Comparison of ENCODE assay signal across 8 cellular contexts in the genomic region with DNA sequence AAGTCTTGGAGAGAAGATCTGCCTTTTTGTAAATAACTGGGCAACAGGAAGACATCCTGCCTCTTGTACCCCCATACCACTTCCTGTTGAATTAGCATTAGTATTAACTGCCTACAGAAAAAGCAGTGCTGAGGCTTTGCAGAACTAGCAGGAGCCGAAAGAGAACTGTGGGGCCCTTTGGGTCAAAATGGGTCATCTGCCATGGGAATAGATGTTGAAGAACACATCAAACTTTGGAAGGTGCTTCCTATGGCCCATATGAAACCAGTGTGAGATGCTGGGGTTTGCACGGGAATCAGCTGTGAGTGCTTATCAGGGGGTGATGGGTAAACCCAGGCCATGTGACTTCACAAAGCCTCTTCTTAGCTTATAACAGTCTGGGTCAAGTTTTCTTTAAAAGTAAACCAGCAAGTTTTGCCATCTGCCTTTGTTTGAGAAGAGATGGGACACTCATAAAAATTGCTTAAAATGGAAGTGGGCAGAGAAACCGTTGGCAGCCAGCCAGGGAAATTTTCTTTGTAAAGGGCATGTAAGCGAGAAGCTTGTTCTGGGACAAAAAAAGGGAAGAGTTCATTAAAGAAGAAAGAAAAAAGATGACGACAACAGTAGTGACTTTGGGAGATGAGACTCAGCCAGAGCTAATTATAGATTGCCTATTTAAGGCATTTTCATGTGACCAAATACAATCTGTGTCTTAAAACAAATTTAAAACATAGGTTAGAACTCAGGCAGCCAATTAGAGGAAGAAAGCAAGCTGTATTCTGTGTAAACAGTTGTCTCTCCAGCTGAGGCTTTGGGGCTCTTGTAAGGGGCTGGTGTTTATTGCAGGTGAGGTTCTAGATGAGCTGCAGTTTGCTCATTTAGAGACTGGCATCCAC. TPM values are rescaled to one million over a fixed set of nuclear protein-coding genes. Genes with fewer than 3 reads are reported as not detected.
DNase-seq lines count a peak whose midpoint lies in the region; ATAC-seq, FAIRE-seq and TF ChIP-seq lines count a peak whose summit lies in the region.

No MANE protein-coding gene starts in this region.

- CTCF ChIA-PET in activated CD4-positive, alpha-beta memory T cell treated with anti-CD3 and anti-CD28 coated beads for 36 hours (lab: Charles Lee) = interaction anchor here (0.7 to 3.7 kb wide), 8 partner anchors 9 to 601 kb away, joined by 3 to 15 read pairs (median 5); no protein-coding TSS in a partner anchor
- CTCF ChIA-PET in H1 (lab: Charles Lee; ENCODE audit: partially characterized antibody) = interaction anchor here (0.8 to 3.1 kb wide), 13 partner anchors 10 to 177 kb away, joined by 3 to 12 read pairs (median 5); no protein-coding TSS in a partner anchor

- no peak overlapping the region for H2BK12ac ChIP-seq in H1 (ENCODE audit: low read depth, low read length)

- H4K20me1 ChIP-seq in H1 (replicated peaks in 1 of 2; ENCODE audit: control insufficient read depth in 1 of 2, insufficient read depth in 2 of 2, low read length in 2 of 2) = peaks cover 0 to 6% of the 10 kb centered on the region in 2 experiments

- H2AK5ac ChIP-seq in H1 (ENCODE audit: low read depth, low read length) = no peak overlapping the region

- H3K79me2 ChIP-seq in H1 (ENCODE audit: control insufficient read depth in 1 of 2, insufficient read depth in 2 of 2, low read length in 2 of 2) = peaks cover 0 to 46% of the 10 kb centered on the region in 2 experiments; a peak in 2 of 4 replicates

- POLR2A ChIA-PET in activated CD4-positive, alpha-beta memory T cell treated with anti-CD3 and anti-CD28 coated beads for 36 hours (lab: Charles Lee) = interaction anchor here (0.8 kb wide), 1 partner anchor 21 kb away, joined by 3 read pairs; no protein-coding TSS in a partner anchor
- POLR2A ChIA-PET in H1 (lab: Charles Lee; ENCODE audit: partially characterized antibody) = interaction anchor here (0.8 to 2.8 kb wide), 7 partner anchors 9 to 283 kb away, joined by 3 to 12 read pairs (median 3); no protein-coding TSS in a partner anchor

- H3K4ac ChIP-seq in H1 (replicated peaks; ENCODE audit: insufficient read length, low read depth, low read length) = no peak overlapping the region

- TF ChIP-seq POLR2A in H1 (IDR thresholded peaks at IDR 0.05; ENCODE audit: control extremely low read depth in 1 of 2, low read depth in 2 of 2, low read length in 2 of 2) = no peak

- H3K56ac ChIP-seq in H1 (replicated peaks; ENCODE audit: insufficient read length, low read depth, low read length) = no peak overlapping the region

- H3K23ac ChIP-seq in H1 (ENCODE audit: insufficient read length) = no peak overlapping the region

- H3K9ac ChIP-seq in H1 (replicated peaks in 1 of 4; ENCODE audit: extremely low read depth in 1 of 4, low read depth in 3 of 4, low read length in 3 of 4) = no peak overlapping the region

- H3K27me3 ChIP-seq in H1 (replicated peaks in 1 of 4; ENCODE audit: control insufficient read depth in 3 of 4, extremely low read depth in 1 of 4, insufficient read depth in 3 of 4, low read length in 3 of 4) = no peaks in the 10 kb centered on the region; a peak in 1 of 7 replicates

- H2AFZ ChIP-seq in H1 (ENCODE audit: low read length) = no peak overlapping the region

- peaks cover 4% of the 10 kb centered on the region for H3K79me1 ChIP-seq in H1 (ENCODE audit: low read depth, low read length)

- TF ChIP-seq RAD21 in H1 (IDR thresholded peaks at IDR 0.05 in 1 of 2, conservative IDR thresholded peaks at IDR 0.05 in 1 of 2; ENCODE audit: low read depth in 2 of 2, low read length in 2 of 2) = no peak

- no peak for ATAC-seq in HG03457 (IDR thresholded peaks at IDR 0.05; ENCODE audit: unreplicated experiment)

- no peaks in the 10 kb centered on the region for H3K9me3 ChIP-seq in H1 (ENCODE audit: insufficient read depth in 2 of 2, low read depth in 1 of 2, low read length in 1 of 2)

- no peak for TF ChIP-seq CTCF in GM10266 (IDR thresholded peaks at IDR 0.05; ENCODE audit: control insufficient read depth, insufficient read depth, low read depth, missing control alignments)
- no peak for TF ChIP-seq CTCF in H1 (IDR thresholded peaks at IDR 0.05; ENCODE audit: control extremely low read depth in 1 of 3, insufficient read depth in 1 of 3, low read depth in 1 of 3, low read length in 3 of 3)

- peak overlapping the region; percentile 1 to 4; a peak in 1 of 4 replicates for H3K4me2 ChIP-seq in H1 (ENCODE audit: insufficient read depth in 1 of 2, low read depth in 2 of 2, low read length in 2 of 2)

- peaks cover 11% of the 10 kb centered on the region for H3K36me3 Mint-ChIP-seq in activated CD4-positive, alpha-beta memory T cell treated with anti-CD3 and anti-CD28 coated beads for 36 hours

- H3K9me3 Mint-ChIP-seq in activated CD4-positive, alpha-beta memory T cell treated with anti-CD3 and anti-CD28 coated beads for 36 hours = no peaks in the 10 kb centered on the region

- no peaks in the 10 kb centered on the region for H3K36me3 ChIP-seq in H1 (ENCODE audit: control insufficient read depth in 2 of 4, insufficient read depth in 4 of 4, low read length in 3 of 4)

- no peak overlapping the region; the same call in 1 of the 2 replicates for H3K27ac ChIP-seq in H1 (ENCODE audit: low read depth, low read length)

- no peaks in the 10 kb centered on the region for H3K27me3 Mint-ChIP-seq in activated CD4-positive, alpha-beta memory T cell treated with anti-CD3 and anti-CD28 coated beads for 36 hours

- peak overlapping the region; percentile 70 for H3K4me3 Mint-ChIP-seq in activated CD4-positive, alpha-beta memory T cell treated with anti-CD3 and anti-CD28 coated beads for 36 hours

- no peak overlapping the region for H2BK20ac ChIP-seq in H1 (ENCODE audit: low read length)

- FAIRE-seq in H1 (lab: Jason Lieb, UNC) = no peak

- no peak overlapping the region for H3K4me3 ChIP-seq in H1 (ENCODE audit: extremely low read depth in 1 of 4, insufficient read depth in 2 of 4, low read depth in 3 of 4, low read length in 4 of 4)

- 82% methylated on average over 5 of the region's 5 CpGs; no CpG with 5 or more reads in 1 of the 2 experiments for WGBS in H1 (ENCODE audit: extremely low coverage in 1 of 2, insufficient coverage in 1 of 2, insufficient read length in 1 of 2, insufficient replicate concordance in 2 of 2, low coverage in 1 of 2, low lambda C conversion rate in 2 of 2, missing lambda C conversion rate in 1 of 2), 2 experiments

- H2BK120ac ChIP-seq in H1 (replicated peaks; ENCODE audit: low read depth, low read length) = no peak overlapping the region

- peaks cover 8% of the 10 kb centered on the region for H3K23me2 ChIP-seq in H1 (ENCODE audit: low read depth, low read length)

- intact Hi-C loops in activated CD4-positive, alpha-beta memory T cell treated with anti-CD3 and anti-CD28 coated beads for 36 hours (cut with micrococcal nuclease) = loop anchor here (1.0 kb wide), 1 partner anchor 22 kb away; no protein-coding TSS in a partner anchor

- no peak overlapping the region for H2BK15ac ChIP-seq in H1 (ENCODE audit: low read length)

- peak; percentile 67 for DNase-seq in GM10266 (ENCODE audit: extremely low spot score)
- peak; percentile 95 for DNase-seq in NCI-H2171 treated with DMSO at 0.1 percent for 48 hours (lab: John Stamatoyannopoulos, UW)
- peak; percentile 76 for DNase-seq in activated CD4-positive, alpha-beta memory T cell treated with anti-CD3 and anti-CD28 coated beads for 36 hours
- DNase-seq in H1 (ENCODE audit: low read depth in 1 of 2, low spot score in 2 of 2) = no peak
- DNase-seq in middle frontal gyrus (ENCODE audit: extremely low spot score, low spot score) = peak; percentile 63
- peak in 4 of 6 experiments; percentile 15 to 51 (median 46) for DNase-seq in stimulated activated naive CD4-positive, alpha-beta T cell (lab: John Stamatoyannopoulos, UW)
- DNase-seq in NK-92 (lab: John Stamatoyannopoulos, UW; ENCODE audit: unreplicated experiment) = no peak

- H3K18ac ChIP-seq in H1 (ENCODE audit: extremely low read depth, low read length) = no peak overlapping the region

- no peak overlapping the region for H4K91ac ChIP-seq in H1 (replicated peaks; ENCODE audit: insufficient read length, low read length)

- no peak overlapping the region for H2BK5ac ChIP-seq in H1 (ENCODE audit: low read depth, low read length)

- peaks cover 5 to 10% (median 7%) of the 10 kb centered on the region in 4 experiments; a peak in 6 of 7 replicates for H3K4me1 ChIP-seq in H1 (replicated peaks in 1 of 4; ENCODE audit: control insufficient read depth in 3 of 4, insufficient read depth in 4 of 4, low read length in 3 of 4)

- H3K14ac ChIP-seq in H1 (ENCODE audit: insufficient read length) = no peak overlapping the region

- peaks cover 37% of the 10 kb centered on the region for H3K4me1 Mint-ChIP-seq in activated CD4-positive, alpha-beta memory T cell treated with anti-CD3 and anti-CD28 coated beads for 36 hours (ENCODE audit: low read depth)

- no peak overlapping the region for H4K5ac ChIP-seq in H1 (ENCODE audit: insufficient read length, low read depth, low read length)

- H3K27ac Mint-ChIP-seq in activated CD4-positive, alpha-beta memory T cell treated with anti-CD3 and anti-CD28 coated beads for 36 hours = peak overlapping the region; percentile 94

- no peak overlapping the region for H4K8ac ChIP-seq in H1 (ENCODE audit: extremely low read depth, insufficient read depth, low read length)

- no peak for TF ChIP-seq EP300 in H1 (IDR thresholded peaks at IDR 0.05; ENCODE audit: borderline replicate concordance in 1 of 2, low read depth in 2 of 2, low read length in 2 of 2)

RNA-seq across cellular contexts. Expression of a gene that starts 4.4 kb away (rescaled TPM):
- 10 to 100 TPM; 17.1 to 17.3 TPM for total RNA-seq in activated CD4-positive, alpha-beta memory T cell treated with anti-CD3 and anti-CD28 coated beads for 36 hours
- 16.8 and 18.5 TPM in 2 replicates for total RNA-seq in H1 (2021; fragmentation: NEBNext Ultra II Directional; extraction: Animal tissue kit (Norgen Biotek cat#: 25700))
- polyA plus RNA-seq in H1 (2011; rRNA removed) = 6.5 and 10.0 TPM in 2 replicates
- 13.4 TPM for polyA plus RNA-seq in H1 (2011; cell fraction: cytosol; rRNA removed)
- polyA plus RNA-seq in H1 (2011; cell fraction: nucleus; rRNA removed) = 20.4 TPM
- 13.0 to 16.1 TPM (median 14.5 TPM) in 4 replicates for polyA plus RNA-seq in H1 (2012, experiment 1 of 2)
- polyA plus RNA-seq in H1 (2012, experiment 2 of 2) = 11.4 TPM
- polyA plus RNA-seq in H1 (2013, experiment 1 of 2) = 6.5 TPM
- 6.8 TPM for polyA plus RNA-seq in H1 (2013, experiment 2 of 2)
- polyA minus RNA-seq in H1 (2011; rRNA and poly(A)+ RNA removed) = 11.8 and 11.9 TPM in 2 replicates
- 15.9 TPM for polyA minus RNA-seq in H1 (2011; cell fraction: cytosol; rRNA and poly(A)+ RNA removed)
- polyA minus RNA-seq in H1 (2011; cell fraction: nucleus; rRNA and poly(A)+ RNA removed) = 11.6 TPM

RNA-seq across cellular contexts. Expression of a gene that starts 5.3 kb away (rescaled TPM):
- total RNA-seq in activated CD4-positive, alpha-beta memory T cell treated with anti-CD3 and anti-CD28 coated beads for 36 hours = 10 to 100 TPM; 10.2 to 14.5 TPM
- total RNA-seq in H1 (2021; fragmentation: NEBNext Ultra II Directional; extraction: Animal tissue kit (Norgen Biotek cat#: 25700)) = 8.7 and 11.6 TPM in 2 replicates
- polyA plus RNA-seq in H1 (2011; rRNA removed) = 9.0 and 11.2 TPM in 2 replicates
- polyA plus RNA-seq in H1 (2011; cell fraction: cytosol; rRNA removed) = 12.5 TPM
- 10.5 TPM for polyA plus RNA-seq in H1 (2011; cell fraction: nucleus; rRNA removed)
- 7.3 to 9.9 TPM (median 9.4 TPM) in 4 replicates for polyA plus RNA-seq in H1 (2012, experiment 1 of 2)
- polyA plus RNA-seq in H1 (2012, experiment 2 of 2) = 7.0 TPM
- polyA plus RNA-seq in H1 (2013, experiment 1 of 2) = 5.9 TPM
- 5.8 TPM for polyA plus RNA-seq in H1 (2013, experiment 2 of 2)
- polyA minus RNA-seq in H1 (2011; rRNA and poly(A)+ RNA removed) = 8.0 and 10.2 TPM in 2 replicates
- 6.5 TPM for polyA minus RNA-seq in H1 (2011; cell fraction: cytosol; rRNA and poly(A)+ RNA removed)
- polyA minus RNA-seq in H1 (2011; cell fraction: nucleus; rRNA and poly(A)+ RNA removed) = 5.1 TPM

RNA-seq across cellular contexts. Expression of a gene that starts 55.1 kb away (rescaled TPM):
- total RNA-seq in activated CD4-positive, alpha-beta memory T cell treated with anti-CD3 and anti-CD28 coated beads for 36 hours = 10 to 100 TPM; 43.4 to 43.6 TPM
- 76.9 and 81.2 TPM in 2 replicates for total RNA-seq in H1 (2021; fragmentation: NEBNext Ultra II Directional; extraction: Animal tissue kit (Norgen Biotek cat#: 25700))
- 80.7 and 119 TPM in 2 replicates for polyA plus RNA-seq in H1 (2011; rRNA removed)
- 104 TPM for polyA plus RNA-seq in H1 (2011; cell fraction: cytosol; rRNA removed)
- 242 TPM for polyA plus RNA-seq in H1 (2011; cell fraction: nucleus; rRNA removed)
- polyA plus RNA-seq in H1 (2012, experiment 1 of 2) = 50.2 to 79.0 TPM (median 72.3 TPM) in 4 replicates
- polyA plus RNA-seq in H1 (2012, experiment 2 of 2) = 60.0 TPM
- 52.2 TPM for polyA plus RNA-seq in H1 (2013, experiment 1 of 2)
- polyA plus RNA-seq in H1 (2013, experiment 2 of 2) = 49.8 TPM
- 61.8 and 72.7 TPM in 2 replicates for polyA minus RNA-seq in H1 (2011; rRNA and poly(A)+ RNA removed)
- 58.8 TPM for polyA minus RNA-seq in H1 (2011; cell fraction: cytosol; rRNA and poly(A)+ RNA removed)
- polyA minus RNA-seq in H1 (2011; cell fraction: nucleus; rRNA and poly(A)+ RNA removed) = 65.8 TPM

Comparison
In these comparisons a context has a peak if more than half of its experiments do, and no peak if none do; other contexts are left out.
1. DNase-seq: peak in GM10266 (single experiment), NCI-H2171 treated with DMSO at 0.1 percent for 48 hours (single experiment), activated CD4-positive, alpha-beta memory T cell treated with anti-CD3 and anti-CD28 coated beads for 36 hours (single experiment), middle frontal gyrus (single experiment) and stimulated activated naive CD4-positive, alpha-beta T cell (4 of 6); none in H1 (0 of 2) and NK-92 (single experiment).